ENCODE assay signal across 19 cellular contexts in genomic region chr1:21241761-21242581, GRCh38. TPM values are rescaled to one million over a fixed set of nuclear protein-coding genes. Genes with fewer than 3 reads are reported as not detected.
A peak's percentile ranks its signal among the peaks of the same experiment; 100 is the strongest.
DNase-seq lines count a peak whose midpoint lies in the region; ATAC-seq and TF ChIP-seq lines count a peak whose summit lies in the region.
"Had no signal": no experiment of that assay in that cellular context is flagged by ENCODE, and none has a peak within 500 bp of the region (broad histone marks: within the 10 kb centered on the region; RNA-seq: fewer than 3 reads in every experiment).

No MANE protein-coding gene starts in this region.

- H3K4me1 Mint-ChIP-seq in activated naive CD4-positive, alpha-beta T cell treated with anti-CD3 and anti-CD28 coated beads, Interleukin-2, amount 10 ng/mL, durations not matched to agents 7 days and 5 days: no peaks in the 10 kb centered on the region
- peaks cover 37% of the 10 kb centered on the region for H3K4me1 Mint-ChIP-seq in chondrocyte (ENCODE audit: low read depth)

- H3K9me2 ChIP-seq in PC-3 (replicated peaks; ENCODE audit: low read length): no peaks in the 10 kb centered on the region

- H3K27me3 ChIP-seq in PC-3 (ENCODE audit: low read length): no peaks in the 10 kb centered on the region
- H3K27me3 ChIP-seq: right atrium auricular region, SJCRH30 had no signal

- H3K79me2 ChIP-seq in PC-3 (ENCODE audit: low read length): peaks cover 2% of the 10 kb centered on the region; the same call in 1 of the 2 replicates

- peak overlapping the region; percentile 79 for H3K9ac ChIP-seq in PC-3 (ENCODE audit: low read length)

- TF ChIP-seq CTCF in PC-3 (conservative IDR thresholded peaks at IDR 0.05; ENCODE audit: low read depth, low read length) (no peak), chondrocyte (IDR thresholded peaks at IDR 0.05) (no peak)

- peaks cover 78% of the 10 kb centered on the region for H3K4me1 ChIP-seq in PC-3 (ENCODE audit: insufficient read depth, low read length)
- H3K4me1 ChIP-seq: A549 had no signal

- CTCF ChIA-PET in activated naive CD4-positive, alpha-beta T cell treated with anti-CD3 and anti-CD28 coated beads, Interleukin-2, amount 10 ng/mL, durations not matched to agents 7 days and 5 days (lab: Charles Lee): interaction anchor here (1.1 to 7.3 kb wide), 2 partner anchors 8 to 126 kb away, joined by 3 to 46 read pairs; no protein-coding TSS in a partner anchor
- CTCF ChIA-PET in PC-3 (lab: Charles Lee): no interaction called here

- no peak overlapping the region for H3K4me3 ChIP-seq in PC-3 (ENCODE audit: low read length)
- H3K4me3 ChIP-seq: A549, right atrium auricular region, SJCRH30 had no signal

- POLR2A ChIA-PET in PC-3 (lab: Charles Lee; ENCODE audit: unreplicated experiment): no interaction called here

- H4K20me1 ChIP-seq in PC-3 (ENCODE audit: low read length): no peaks in the 10 kb centered on the region

- H3K9me3 Mint-ChIP-seq in activated naive CD4-positive, alpha-beta T cell treated with anti-CD3 and anti-CD28 coated beads, Interleukin-2, amount 10 ng/mL, durations not matched to agents 7 days and 5 days: no peaks in the 10 kb centered on the region
- no peaks in the 10 kb centered on the region for H3K9me3 Mint-ChIP-seq in chondrocyte (ENCODE audit: low read depth)

- no peak for DNase-seq in activated naive CD4-positive, alpha-beta T cell treated with anti-CD3 and anti-CD28 coated beads, Interleukin-2, amount 10 ng/mL, durations not matched to agents 7 days and 5 days
- no peak for DNase-seq in activated naive CD4-positive, alpha-beta T cell treated with Interleukin-2 at 50 U/mL for 16 hours
- DNase-seq in PC-3: peak; percentile 48
- peak; percentile 37 for DNase-seq in iPS-NIHi7 (ENCODE audit: extremely low spot score)
- peak; percentile 52 for DNase-seq in smooth muscle cell of the brain vasculature (ENCODE audit: low read depth, low spot score)
- no peak for DNase-seq in effector CD4-positive, alpha-beta T cell
- no peak for DNase-seq in chondrocyte (ENCODE audit: low spot score)
- no peak for DNase-seq in activated CD8-positive, alpha-beta memory T cell treated with anti-CD3 and anti-CD28 coated beads, Interleukin-2, amount 50 U/mL, for 48 hours
- DNase-seq: activated CD8-positive, alpha-beta memory T cell treated with anti-CD3 and anti-CD28 coated beads for 24 hours; GDM1; NCI-H187; NCI-H2227 treated with DMSO at 0.1 percent for 48 hours; NCI-H774; nucleus accumbens; SJCRH30; stimulated activated CD4-positive, alpha-beta T cell treated with anti-CD3 and anti-CD28 coated beads, Interleukin-15, amount 100 ng/mL, for 24 hours had no signal

- peaks cover 11% of the 10 kb centered on the region for H3F3A ChIP-seq in PC-3 (ENCODE audit: low read length, unreplicated experiment)

- ATAC-seq in PC-3: no peak
- ATAC-seq: A549 had no signal

- H2AFZ ChIP-seq in PC-3 (ENCODE audit: low read length): no peak overlapping the region

- no peaks in the 10 kb centered on the region for H3K9me3 ChIP-seq in PC-3 (ENCODE audit: low read length)
- H3K9me3 ChIP-seq: A549, right atrium auricular region, SJCRH30 had no signal

- 0 out of 2 replicates have a peak overlapping the region, but pooled peaks have one; percentile 13 for H3K4me2 ChIP-seq in PC-3 (ENCODE audit: low read length)
- H3K4me2 ChIP-seq: A549 had no signal

- peaks cover 19% of the 10 kb centered on the region for H3K36me3 ChIP-seq in PC-3 (ENCODE audit: low read depth, low read length)

- peak overlapping the region; percentile 19 for H3K27ac Mint-ChIP-seq in activated naive CD4-positive, alpha-beta T cell treated with anti-CD3 and anti-CD28 coated beads, Interleukin-2, amount 10 ng/mL, durations not matched to agents 7 days and 5 days
- H3K27ac Mint-ChIP-seq in chondrocyte (ENCODE audit: unreplicated experiment): no peak overlapping the region
- H3K27ac Mint-ChIP-seq: activated naive CD8-positive, alpha-beta T cell had no signal

- peak overlapping the region; percentile 99 for H3K27ac ChIP-seq in PC-3 (ENCODE audit: low read length)
- H3K27ac ChIP-seq: A549, right atrium auricular region, SJCRH30 had no signal

- H3K27me3 Mint-ChIP-seq in activated naive CD4-positive, alpha-beta T cell treated with anti-CD3 and anti-CD28 coated beads, Interleukin-2, amount 10 ng/mL, durations not matched to agents 7 days and 5 days: no peaks in the 10 kb centered on the region
- H3K27me3 Mint-ChIP-seq in chondrocyte (ENCODE audit: low read depth): no peaks in the 10 kb centered on the region
- H3K27me3 Mint-ChIP-seq: activated naive CD8-positive, alpha-beta T cell had no signal

- BruUV-seq in PC-3 (replicated peaks; lab: Mats Ljungman, UMichigan): no TSS peak

- no peak overlapping the region for H3K4me3 Mint-ChIP-seq in activated naive CD4-positive, alpha-beta T cell treated with anti-CD3 and anti-CD28 coated beads, Interleukin-2, amount 10 ng/mL, durations not matched to agents 7 days and 5 days
- no peak overlapping the region for H3K4me3 Mint-ChIP-seq in chondrocyte (ENCODE audit: unreplicated experiment)
- H3K4me3 Mint-ChIP-seq: activated naive CD8-positive, alpha-beta T cell had no signal

- H3K36me3 Mint-ChIP-seq in activated naive CD4-positive, alpha-beta T cell treated with anti-CD3 and anti-CD28 coated beads, Interleukin-2, amount 10 ng/mL, durations not matched to agents 7 days and 5 days: peaks cover 45% of the 10 kb centered on the region
- H3K36me3 Mint-ChIP-seq in chondrocyte (ENCODE audit: low read depth): peaks cover 29% of the 10 kb centered on the region

- intact Hi-C loops in PC-3 (cut with micrococcal nuclease): no loop called here

RNA-seq across cellular contexts. Expression of gene ECE1, which starts 48.3 kb away (rescaled TPM):
- total RNA-seq in PC-3 (2014; rRNA removed): 86.8 and 110 TPM in 2 replicates
- 83.7 to 99.2 TPM (median 98.5 TPM) in 3 replicates for total RNA-seq in chondrocyte

Comparison
In these comparisons a context has a peak if more than half of its experiments do, and no peak if none do; other contexts are left out.
1. DNase-seq: peak in PC-3 (single experiment), iPS-NIHi7 (single experiment) and smooth muscle cell of the brain vasculature (single experiment); none in activated naive CD4-positive, alpha-beta T cell treated with anti-CD3 and anti-CD28 coated beads, Interleukin-2, amount 10 ng/mL, durations not matched to agents 7 days and 5 days (single experiment), activated naive CD4-positive, alpha-beta T cell treated with Interleukin-2 at 50 U/mL for 16 hours (single experiment), effector CD4-positive, alpha-beta T cell (single experiment), chondrocyte (single experiment) and activated CD8-positive, alpha-beta memory T cell treated with anti-CD3 and anti-CD28 coated beads, Interleukin-2, amount 50 U/mL, for 48 hours (single experiment).